ENCODE assay signal across 8 cellular contexts in the genomic region with DNA sequence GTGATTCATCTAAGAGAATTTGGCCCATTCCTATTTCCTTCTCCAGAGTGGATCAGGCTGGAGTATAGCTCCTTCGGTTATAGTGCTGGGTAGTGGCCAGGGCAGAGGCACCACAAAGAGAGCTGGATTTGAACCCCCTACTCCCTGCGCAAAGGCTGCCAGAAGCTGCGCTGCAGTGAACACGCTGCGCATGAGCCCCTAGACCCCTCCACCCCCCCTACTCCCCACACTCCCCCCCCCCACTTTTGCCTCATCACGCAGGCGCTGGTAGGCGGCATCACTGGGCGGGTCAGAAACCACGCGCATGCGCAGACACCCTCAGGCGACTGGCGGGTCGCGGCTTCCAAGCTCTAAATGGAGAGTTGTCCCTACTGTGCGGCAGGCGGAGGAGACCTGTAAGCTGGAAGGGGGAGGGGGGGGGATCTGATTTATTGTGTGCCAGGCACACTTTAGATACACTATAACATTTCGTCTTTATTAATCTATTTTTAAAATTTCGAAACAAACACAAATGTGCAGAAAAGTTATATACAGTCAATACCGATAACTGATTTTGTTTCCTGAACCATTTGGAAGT. TPM values are rescaled to one million over a fixed set of nuclear protein-coding genes. Genes with fewer than 3 reads are reported as not detected.
A peak's percentile ranks its signal among the peaks of the same experiment; 100 is the strongest.
DNase-seq lines count a peak whose midpoint lies in the region; ATAC-seq and TF ChIP-seq lines count a peak whose summit lies in the region.

No MANE protein-coding gene starts in this region.

- H3K9me3 ChIP-seq in MM.1S (replicated peaks; ENCODE audit: insufficient read depth, low read length) = no peaks in the 10 kb centered on the region
- H3K9me3 ChIP-seq in SJSA1 (replicated peaks) = no peaks in the 10 kb centered on the region
- no peaks in the 10 kb centered on the region for H3K9me3 ChIP-seq in neutrophil
- no peaks in the 10 kb centered on the region for H3K9me3 ChIP-seq in subcutaneous abdominal adipose tissue (ENCODE audit: control insufficient read depth in 5 of 5, low read length in 5 of 5)

- H3K9ac ChIP-seq in MM.1S (ENCODE audit: low read length) = peak overlapping the region; percentile 14; the same call in 1 of the 2 replicates
- H3K9ac ChIP-seq in subcutaneous abdominal adipose tissue (ENCODE audit: low read length in 5 of 5) = peak overlapping the region; percentile 4 to 71 (median 33)

- H2AFZ ChIP-seq in MM.1S (ENCODE audit: low read length) = peak overlapping the region; percentile 83

- H3K4me2 ChIP-seq in MM.1S (ENCODE audit: low read depth, low read length) = peak overlapping the region; percentile 82; the same call in 1 of the 2 replicates

- peaks cover 4% of the 10 kb centered on the region; the same call in 1 of the 2 replicates for H3K4me1 ChIP-seq in MM.1S (ENCODE audit: low read length)
- peaks cover 28% of the 10 kb centered on the region for H3K4me1 ChIP-seq in SJSA1 (replicated peaks)
- peaks cover 30 to 36% of the 10 kb centered on the region in 2 experiments for H3K4me1 ChIP-seq in neutrophil (ENCODE audit: control insufficient read depth in 1 of 2, insufficient read depth in 1 of 2, low read depth in 1 of 2, low read length in 1 of 2)
- peaks cover 0 to 35% (median 30%) of the 10 kb centered on the region in 5 donors for H3K4me1 ChIP-seq in subcutaneous abdominal adipose tissue (ENCODE audit: control insufficient read depth in 5 of 5, insufficient read depth in 5 of 5, low read length in 5 of 5)

- peaks cover 33% of the 10 kb centered on the region for H3K4me1 Mint-ChIP-seq in activated naive CD4-positive, alpha-beta T cell treated with anti-CD3 and anti-CD28 coated beads for 36 hours (ENCODE audit: low read depth)

- H3K9me3 Mint-ChIP-seq in activated naive CD4-positive, alpha-beta T cell treated with anti-CD3 and anti-CD28 coated beads for 36 hours = no peaks in the 10 kb centered on the region

- peak; percentile 43 for ATAC-seq in GM19372 (IDR thresholded peaks at IDR 0.05; ENCODE audit: low read depth, unreplicated experiment)

- H3K27ac Mint-ChIP-seq in activated naive CD4-positive, alpha-beta T cell treated with anti-CD3 and anti-CD28 coated beads for 36 hours = peak overlapping the region; percentile 91

- peak overlapping the region; percentile 86 for H3K4me3 Mint-ChIP-seq in activated naive CD4-positive, alpha-beta T cell treated with anti-CD3 and anti-CD28 coated beads for 36 hours

- TF ChIP-seq CTCF in MM.1S (IDR thresholded peaks at IDR 0.05; ENCODE audit: low read length) (no peak), neutrophil (IDR thresholded peaks at IDR 0.05) (no peak)

- no peaks in the 10 kb centered on the region for H3K27me3 Mint-ChIP-seq in activated naive CD4-positive, alpha-beta T cell treated with anti-CD3 and anti-CD28 coated beads for 36 hours (ENCODE audit: low read depth)

- H3K9me2 ChIP-seq in MM.1S (replicated peaks; ENCODE audit: insufficient read depth, low read length) = no peaks in the 10 kb centered on the region

- intact Hi-C loops in activated naive CD4-positive, alpha-beta T cell treated with anti-CD3 and anti-CD28 coated beads for 36 hours (cut with micrococcal nuclease) = loop anchor here (1.0 to 10.0 kb wide), 13 partner anchors 7 to 880 kb away; partner anchors contain the start of genes ETS2, HMGN1, LCA5L and PSMG1

- H3K79me2 ChIP-seq in MM.1S (ENCODE audit: low read length) = peaks cover 26% of the 10 kb centered on the region

- H3K27me3 ChIP-seq in MM.1S (replicated peaks; ENCODE audit: insufficient read depth, low read length) (no peaks in the 10 kb centered on the region), SJSA1 (replicated peaks) (no peaks in the 10 kb centered on the region), neutrophil (no peaks in the 10 kb centered on the region), subcutaneous abdominal adipose tissue (ENCODE audit: control insufficient read depth in 5 of 5, insufficient read depth in 4 of 5, low read length in 5 of 5) (no peaks in the 10 kb centered on the region)

- H4K20me1 ChIP-seq in MM.1S (ENCODE audit: insufficient read depth, low read length) = no peaks in the 10 kb centered on the region

- DNase-seq in AG08396 (ENCODE audit: low spot score) (peak; percentile 96), MM.1S (peak; percentile 80), SJSA1 (ENCODE audit: low read depth in 1 of 2, low spot score in 2 of 2) (peak; percentile 75 to 94), germinal center (ENCODE audit: low spot score) (peak; percentile 94)
- DNase-seq in activated naive CD4-positive, alpha-beta T cell treated with anti-CD3 and anti-CD28 coated beads for 36 hours = peak; percentile 95

- peak overlapping the region; percentile 44 for H3K4me3 ChIP-seq in MM.1S (ENCODE audit: low read length)
- peak overlapping the region; percentile 42 for H3K4me3 ChIP-seq in SJSA1
- H3K4me3 ChIP-seq in neutrophil (ENCODE audit: low read depth in 1 of 2, low read length in 1 of 2) = peak overlapping the region; percentile 63 to 67
- peak overlapping the region; percentile 45 to 78 (median 68) for H3K4me3 ChIP-seq in subcutaneous abdominal adipose tissue (ENCODE audit: low read depth in 1 of 5, low read length in 5 of 5)

- H3F3A ChIP-seq in MM.1S (ENCODE audit: insufficient read depth, low read length) = peaks cover 6% of the 10 kb centered on the region; the same call in 1 of the 2 replicates

- H3K27ac ChIP-seq in MM.1S (ENCODE audit: low read length) (no peak overlapping the region; the same call in 1 of the 2 replicates), SJSA1 (peak overlapping the region; percentile 43; the same call in 1 of the 2 replicates), neutrophil (peak overlapping the region; percentile 60), subcutaneous abdominal adipose tissue (ENCODE audit: low read depth, low read length) (peak overlapping the region; percentile 42)

- no peaks in the 10 kb centered on the region for H3K36me3 ChIP-seq in MM.1S (replicated peaks; ENCODE audit: insufficient read depth, low read length)
- peaks cover 14% of the 10 kb centered on the region for H3K36me3 ChIP-seq in SJSA1
- peaks cover 25% of the 10 kb centered on the region for H3K36me3 ChIP-seq in neutrophil
- peaks cover under 1 to 15% (median 14%) of the 10 kb centered on the region in 5 donors for H3K36me3 ChIP-seq in subcutaneous abdominal adipose tissue (ENCODE audit: control insufficient read depth in 5 of 5, insufficient read depth in 5 of 5, low read length in 5 of 5)

- H3K36me3 Mint-ChIP-seq in activated naive CD4-positive, alpha-beta T cell treated with anti-CD3 and anti-CD28 coated beads for 36 hours (ENCODE audit: low read depth) = peaks cover 7% of the 10 kb centered on the region

- CTCF ChIA-PET in activated naive CD4-positive, alpha-beta T cell treated with anti-CD3 and anti-CD28 coated beads for 36 hours (lab: Charles Lee) = interaction anchor here (0.6 to 2.0 kb wide), 18 partner anchors 13 to 1964 kb away, joined by 3 to 8 read pairs (median 3); partner anchors contain the start of genes BRWD1, HMGN1 and PSMG1

RNA-seq across cellular contexts. Expression of gene HMGN1, which starts 38.7 kb away (rescaled TPM):
- 446 and 461 TPM in 2 replicates for total RNA-seq in SJSA1 (2014; rRNA removed; shearing (Covaris generic))
- total RNA-seq in activated naive CD4-positive, alpha-beta T cell treated with anti-CD3 and anti-CD28 coated beads for 36 hours = 100 to 1,000 TPM; 527 to 529 TPM

RNA-seq across cellular contexts. Expression of gene LCA5L, which starts 58.0 kb away (rescaled TPM):
- total RNA-seq in SJSA1 (2014; rRNA removed; shearing (Covaris generic)) = 1.0 TPM in 1 of 2 replicates, not detected in the other
- under 1 TPM in 1 of 2 experiments, not detected in 1; 0.26 TPM for total RNA-seq in activated naive CD4-positive, alpha-beta T cell treated with anti-CD3 and anti-CD28 coated beads for 36 hours
